8 cellular contexts compared by ENCODE assay signal in genomic region chr5:173144200-173145176, GRCh38. TPM values are rescaled to one million over a fixed set of nuclear protein-coding genes. Genes with fewer than 3 reads are reported as not detected.
A peak's percentile ranks its signal among the peaks of the same experiment; 100 is the strongest.
DNase-seq lines count a peak whose midpoint lies in the region; ATAC-seq and TF ChIP-seq lines count a peak whose summit lies in the region.

Gene BNIP1, plus strand, starts transcription at chr5:173144531. Its CDS starts 15 bp downstream, at chr5:173144546.

- TF ChIP-seq POLR2A in GM18505 (IDR thresholded peaks at IDR 0.05; ENCODE audit: borderline replicate concordance, extremely low read depth, insufficient read depth, insufficient read length) = peak; percentile 86
- TF ChIP-seq POLR2A in vagina (IDR thresholded peaks at IDR 0.05) = no peak

- intact Hi-C loops in ascending aorta (cut with DNase I) (loop anchor here (1.0 to 10.0 kb wide), 4 partner anchors 88 to 860 kb away; partner anchors contain the start of genes ATP6V0E1, CREBRF and UBTD2), right cardiac atrium (cut with DNase I) (no loop called here), vagina (cut with DNase I) (loop anchor here (10.0 kb wide), 2 partner anchors 160 to 430 kb away; partner anchors contain the start of gene ATP6V0E1)

- peak within 1 kb of the TSS; percentile 97 for H3K4me3 Mint-ChIP-seq in T-helper 2 cell treated with Interferon-gamma antibody and Interleukin-4, amounts not matched to agents 5 μg/mL and 100 μg/mL, for 36 hours

- H3K9me3 ChIP-seq in ascending aorta = no peaks in the 10 kb centered on the region
- H3K9me3 ChIP-seq in right cardiac atrium (ENCODE audit: control insufficient read depth, low read length) = no peaks in the 10 kb centered on the region
- no peaks in the 10 kb centered on the region for H3K9me3 ChIP-seq in vagina

- H3K9me3 Mint-ChIP-seq in T-helper 2 cell treated with Interferon-gamma antibody and Interleukin-4, amounts not matched to agents 5 μg/mL and 100 μg/mL, for 36 hours = no peaks in the 10 kb centered on the region

- ATAC-seq in GM18505 (IDR thresholded peaks at IDR 0.05; ENCODE audit: unreplicated experiment) = peak; percentile 86
- ATAC-seq in HG02973 (IDR thresholded peaks at IDR 0.05; ENCODE audit: unreplicated experiment) = peak; percentile 92
- ATAC-seq in right cardiac atrium = peak; percentile 91 to 93

- H3K27ac Mint-ChIP-seq in T-helper 2 cell treated with Interferon-gamma antibody and Interleukin-4, amounts not matched to agents 5 μg/mL and 100 μg/mL, for 36 hours = peak within 1 kb of the TSS; percentile 99

- TF ChIP-seq CTCF in ascending aorta (IDR thresholded peaks at IDR 0.05) = peak; percentile 82 to 91 (median 90)
- TF ChIP-seq CTCF in vagina (IDR thresholded peaks at IDR 0.05) = peak; percentile 84 to 91 (median 88)

- H3K4me1 Mint-ChIP-seq in T-helper 2 cell treated with Interferon-gamma antibody and Interleukin-4, amounts not matched to agents 5 μg/mL and 100 μg/mL, for 36 hours (ENCODE audit: low read depth) = peaks cover 6% of the 10 kb centered on the region

- H3K4me1 ChIP-seq in ascending aorta (peaks cover 0 to 4% of the 10 kb centered on the region in 2 donors), right cardiac atrium (ENCODE audit: control insufficient read depth, insufficient read depth, low read length) (no peaks in the 10 kb centered on the region), vagina (peaks cover 9% of the 10 kb centered on the region)

- no peaks in the 10 kb centered on the region for H3K27me3 Mint-ChIP-seq in T-helper 2 cell treated with Interferon-gamma antibody and Interleukin-4, amounts not matched to agents 5 μg/mL and 100 μg/mL, for 36 hours (ENCODE audit: low read depth)

- H3K27me3 ChIP-seq in ascending aorta = no peaks in the 10 kb centered on the region
- no peaks in the 10 kb centered on the region for H3K27me3 ChIP-seq in right cardiac atrium (ENCODE audit: control insufficient read depth, insufficient read depth)
- H3K27me3 ChIP-seq in vagina = no peaks in the 10 kb centered on the region

- DNase-seq in NCI-H1930 (lab: John Stamatoyannopoulos, UW) (peak; percentile 83 to 90), ascending aorta (ENCODE audit: low spot score in 2 of 2) (peak; percentile 78 to 96), right cardiac atrium (peak; percentile 96 to 98 (median 98)), pulmonary artery endothelial cell (ENCODE audit: low read depth, low spot score) (peak; percentile 82), vagina (ENCODE audit: extremely low spot score in 2 of 2) (peak in 1 of 2 donors; percentile 91)
- DNase-seq in T-helper 2 cell treated with Interferon-gamma antibody and Interleukin-4, amounts not matched to agents 5 μg/mL and 100 μg/mL, for 36 hours (ENCODE audit: low spot score) = peak; percentile 92

- H3K27ac ChIP-seq in ascending aorta = peak within 1 kb of the TSS; percentile 82 to 86
- H3K27ac ChIP-seq in right cardiac atrium (ENCODE audit: low read length) = peak within 1 kb of the TSS; percentile 72
- H3K27ac ChIP-seq in vagina = peak within 1 kb of the TSS; percentile 84

- peaks cover 16% of the 10 kb centered on the region for H3K36me3 Mint-ChIP-seq in T-helper 2 cell treated with Interferon-gamma antibody and Interleukin-4, amounts not matched to agents 5 μg/mL and 100 μg/mL, for 36 hours (ENCODE audit: low read depth)

- H3K4me3 ChIP-seq in ascending aorta (peak within 1 kb of the TSS; percentile 58 to 98), right cardiac atrium (ENCODE audit: low read length) (peak within 1 kb of the TSS; percentile 82), vagina (peak within 1 kb of the TSS; percentile 55 to 65)

- peaks cover 4 to 22% of the 10 kb centered on the region in 2 donors for H3K36me3 ChIP-seq in ascending aorta
- H3K36me3 ChIP-seq in vagina = peaks cover 0 to 6% of the 10 kb centered on the region in 2 donors

- under 1% methylated on average over 48 of the region's 48 CpGs for WGBS in right cardiac atrium

RNA-seq across cellular contexts. Expression of gene BNIP1, which starts in this region (rescaled TPM):
- total RNA-seq in ascending aorta (11.3 TPM), right cardiac atrium (10 to 100 TPM in 3 of 4 donors, 1 to 10 TPM in 1; 8.7 to 13.1 (median 11.0) TPM), pulmonary artery endothelial cell (22.7 and 22.8 TPM in 2 replicates), vagina (12.5 TPM)
- 12.1 TPM for polyA plus RNA-seq in right cardiac atrium

Comparison
In these comparisons a context has a peak if more than half of its experiments do, and no peak if none do; other contexts are left out.
1. intact Hi-C loops: an anchor here in ascending aorta (1.0 to 10.0 kb wide) and vagina (10.0 kb wide); none called in right cardiac atrium.